Comparison of ENCODE assay signal across 14 cellular contexts in the genomic region with DNA sequence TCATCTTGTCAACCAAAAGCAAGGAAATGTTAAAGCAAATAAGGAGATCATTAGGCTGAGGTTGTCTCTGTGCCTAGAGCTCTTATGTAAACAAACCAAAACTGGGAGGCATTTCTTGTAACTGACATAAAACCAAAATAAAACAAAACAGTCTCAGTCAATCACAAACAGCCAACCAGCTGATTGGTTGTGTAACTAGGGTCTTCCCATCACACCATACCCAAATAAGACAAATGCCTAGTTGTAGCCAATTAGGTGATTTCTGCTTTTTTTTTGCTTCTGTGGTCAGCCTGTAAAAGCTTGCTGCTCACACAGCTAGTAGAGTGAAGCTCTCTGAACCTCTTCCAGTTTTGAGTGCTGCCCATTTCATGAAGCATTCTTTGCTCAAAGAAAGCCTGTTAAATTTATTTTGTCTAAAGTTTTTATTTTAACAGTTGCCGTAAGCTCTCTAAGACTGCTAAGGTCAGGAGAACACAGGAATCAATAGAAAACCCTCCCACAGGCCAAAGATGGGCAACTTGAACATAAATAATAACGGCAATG.
DNase-seq lines count a peak whose midpoint lies in the region; ATAC-seq and TF ChIP-seq lines count a peak whose summit lies in the region.
"Had no signal": no experiment of that assay in that cellular context is flagged by ENCODE, and none has a peak within 500 bp of the region (broad histone marks: within the 10 kb centered on the region; RNA-seq: fewer than 3 reads in every experiment).

No MANE protein-coding gene starts in this region.

- H3K27ac ChIP-seq in HEK293 (ENCODE audit: extremely low read depth, low read depth, low read length) = no peak overlapping the region
- H3K27ac ChIP-seq: SK-N-MC had no signal

- POLR2A ChIA-PET in HEK293 (lab: Yijun Ruan, JAX) = interaction anchor here (0.5 to 0.8 kb wide), 3 partner anchors 9 to 56 kb away, joined by 3 to 4 read pairs (median 3); partner anchors contain the start of gene FITM2

- no peak overlapping the region for H3K4me3 ChIP-seq in GM12865 (ENCODE audit: low read depth, low read length)
- H3K4me3 ChIP-seq in HEK293 (ENCODE audit: low read depth, low read length) = no peak overlapping the region
- H3K4me3 ChIP-seq in NB4 (ENCODE audit: low read depth, low read length) = no peak overlapping the region
- no peak overlapping the region for H3K4me3 ChIP-seq in fibroblast of mammary gland (ENCODE audit: control insufficient read depth, low read depth, low read length)
- H3K4me3 ChIP-seq: SK-N-MC had no signal

- no peaks in the 10 kb centered on the region for H3K36me3 ChIP-seq in HEK293 (ENCODE audit: control insufficient read depth in 2 of 2, insufficient read depth in 1 of 2, low read length in 2 of 2)

- TF ChIP-seq CTCF in GM12865 (IDR thresholded peaks at IDR 0.05; ENCODE audit: insufficient read depth, low read depth, low read length, missing control alignments) (no peak), HEK293 (tag by site-specific recombination; IDR thresholded peaks at IDR 0.05) (no peak), NB4 (IDR thresholded peaks at IDR 0.05; ENCODE audit: low read depth, low read length) (no peak), fibroblast of mammary gland (conservative IDR thresholded peaks at IDR 0.05; ENCODE audit: control insufficient read depth, insufficient read depth, low read depth, low read length) (no peak)

- ATAC-seq in GM21529 (IDR thresholded peaks at IDR 0.05; ENCODE audit: unreplicated experiment) (no peak), HG03095 (IDR thresholded peaks at IDR 0.05; ENCODE audit: unreplicated experiment) (no peak)

- DNase-seq in GM12865 (ENCODE audit: low read depth) = peak; percentile 37
- peak; percentile 48 for DNase-seq in NB4 (ENCODE audit: low read depth)
- DNase-seq in fibroblast of mammary gland (ENCODE audit: low read depth) = peak; percentile 39
- no peak for DNase-seq in HuH-7 (ENCODE audit: low spot score)
- DNase-seq: Caco-2; CD4-positive, CD25-positive, alpha-beta regulatory T cell; NCI-H1105 treated with DMSO at 0.1 percent for 48 hours; NCI-H1694 treated with DMSO at 0.1 percent for 48 hours; NCI-H526 treated with DMSO at 0.1 percent for 48 hours; Right ventricle myocardium superior had no signal

- CTCF ChIA-PET in HEK293 (lab: Yijun Ruan, JAX) = interaction anchor here (0.6 to 1.9 kb wide), 4 partner anchors 9 to 300 kb away, joined by 3 to 11 read pairs (median 7); partner anchors contain the start of gene FITM2

- H3K4me1 ChIP-seq in HEK293 (ENCODE audit: control insufficient read depth, insufficient read depth, low read length) = no peaks in the 10 kb centered on the region
- H3K4me1 ChIP-seq: Caco-2 had no signal

- no peaks in the 10 kb centered on the region for H3K9me3 ChIP-seq in HEK293 (ENCODE audit: control insufficient read depth, insufficient read depth, low read depth, low read length)
- H3K9me3 ChIP-seq: Caco-2 had no signal

- no peak for TF ChIP-seq POLR2A in NB4 (IDR thresholded peaks at IDR 0.05; ENCODE audit: extremely low read depth, insufficient read length)

TF ChIP-seq in HEK293, 187 proteins besides CTCF, POLR2A, EP300 and RAD21:
- no peak for TF ChIP-seq WT1 (tag by site-specific recombination; IDR thresholded peaks at IDR 0.05)
- TF ChIP-seq ZNF549 (tag by site-specific recombination; IDR thresholded peaks at IDR 0.05) = peak; percentile 94
- TF ChIP-seq SETDB1 (IDR thresholded peaks at IDR 0.05; ENCODE audit: insufficient read length, low read length) = peak; percentile 55
TF ChIP-seq in HEK293: peak in this region for 2.
